In genomic region chr12:90514325-90514724, GRCh38 we compare ENCODE assay signal across 23 cellular contexts.
DNase-seq lines count a peak whose midpoint lies in the region; ATAC-seq, FAIRE-seq and TF ChIP-seq lines count a peak whose summit lies in the region.
"Had no signal": no experiment of that assay in that cellular context is flagged by ENCODE, and none has a peak within 500 bp of the region (broad histone marks: within the 10 kb centered on the region; RNA-seq: fewer than 3 reads in every experiment).

No MANE protein-coding gene starts in this region.

- H3K27ac Mint-ChIP-seq in GM23338 = peak overlapping the region; percentile 6; the same call in 1 of the 2 replicates
- no peak overlapping the region for H3K27ac Mint-ChIP-seq in naive thymus-derived CD8-positive, alpha-beta T cell
- H3K27ac Mint-ChIP-seq: activated B cell treated with CpG ODN at 0.5 μM for 24 hours had no signal

- BruUV-seq in A673 (replicated peaks; lab: Mats Ljungman, UMichigan) (no TSS peak), PC-9 (replicated peaks; lab: Mats Ljungman, UMichigan) (no TSS peak)

- H3K4me2 ChIP-seq in GM23338 (peak overlapping the region; percentile 30), PC-9 (no peak overlapping the region)

- intact Hi-C loops in A673 (cut with micrococcal nuclease; ENCODE audit: unreplicated experiment) (no loop called here), PC-9 (cut with micrococcal nuclease; ENCODE audit: unreplicated experiment) (no loop called here)

- H3K9me2 ChIP-seq in GM23338 (ENCODE audit: insufficient read depth) (no peaks in the 10 kb centered on the region), PC-9 (ENCODE audit: insufficient read depth) (no peaks in the 10 kb centered on the region)

- peaks cover 22% of the 10 kb centered on the region for H3K4me1 ChIP-seq in A673 (ENCODE audit: insufficient read depth, low read length, poor library complexity, severe bottlenecking)
- peaks cover 30% of the 10 kb centered on the region for H3K4me1 ChIP-seq in GM23338 (ENCODE audit: insufficient read depth)
- H3K4me1 ChIP-seq in PC-9 (replicated peaks; ENCODE audit: insufficient read depth) = peaks cover 13% of the 10 kb centered on the region
- H3K4me1 ChIP-seq: body of pancreas, HAP-1 had no signal

- peaks cover 7% of the 10 kb centered on the region; the same call in 1 of the 3 replicates for H3K9me3 Mint-ChIP-seq in GM23338
- H3K9me3 Mint-ChIP-seq in naive thymus-derived CD8-positive, alpha-beta T cell = peaks cover 0 to 20% (median 0%) of the 10 kb centered on the region in 9 donors
- H3K9me3 Mint-ChIP-seq: activated B cell treated with CpG ODN at 0.5 μM for 24 hours had no signal

- TF ChIP-seq CTCF in A673 (conservative IDR thresholded peaks at IDR 0.05; ENCODE audit: low read depth, low read length) = no peak
- TF ChIP-seq CTCF in GM23338 (conservative IDR thresholded peaks at IDR 0.05; ENCODE audit: low read depth in 2 of 2) = no peak
- no peak for TF ChIP-seq CTCF in cardiac fibroblast (IDR thresholded peaks at IDR 0.05; ENCODE audit: low read depth, low read length)
- no peak for TF ChIP-seq CTCF in PC-9 (conservative IDR thresholded peaks at IDR 0.05)

- H3K4me3 ChIP-seq in A673 (ENCODE audit: low read depth, low read length, poor library complexity, severe bottlenecking) (no peak overlapping the region), GM23338 (no peak overlapping the region), cardiac fibroblast (replicated peaks in 1 of 2; ENCODE audit: low read depth in 2 of 2, low read length in 2 of 2) (no peak overlapping the region), PC-9 (no peak overlapping the region)
- H3K4me3 ChIP-seq: body of pancreas, HAP-1, left ventricle myocardium inferior, upper lobe of right lung had no signal

- H3K4me1 Mint-ChIP-seq in GM23338 = peaks cover 35% of the 10 kb centered on the region
- H3K4me1 Mint-ChIP-seq in naive thymus-derived CD8-positive, alpha-beta T cell = peaks cover 0 to 2% (median 0%) of the 10 kb centered on the region in 4 donors

- H3K36me3 Mint-ChIP-seq in GM23338 (ENCODE audit: low read depth) = peaks cover 12% of the 10 kb centered on the region; the same call in 2 of the 3 replicates
- H3K36me3 Mint-ChIP-seq in naive thymus-derived CD8-positive, alpha-beta T cell = no peaks in the 10 kb centered on the region

- no peak overlapping the region for H3K27ac ChIP-seq in A673 (ENCODE audit: low read depth, low read length, poor library complexity, severe bottlenecking)
- peak overlapping the region; percentile 18; the same call in 1 of the 2 replicates for H3K27ac ChIP-seq in GM23338 (ENCODE audit: low read depth)
- H3K27ac ChIP-seq in PC-9 = no peak overlapping the region
- H3K27ac ChIP-seq: body of pancreas, foreskin keratinocyte, left ventricle myocardium inferior, RWPE1, upper lobe of right lung had no signal

- H2AFZ ChIP-seq in GM23338 (no peak overlapping the region), PC-9 (no peak overlapping the region)

- peak; percentile 73 for FAIRE-seq in islet of Langerhans (lab: Jason Lieb, UNC)
- FAIRE-seq: colon had no signal

- no peaks in the 10 kb centered on the region for H3K27me3 Mint-ChIP-seq in GM23338 (ENCODE audit: insufficient read depth, low read depth, poor library complexity)
- peaks cover 0 to 3% (median 0%) of the 10 kb centered on the region in 5 donors for H3K27me3 Mint-ChIP-seq in naive thymus-derived CD8-positive, alpha-beta T cell
- H3K27me3 Mint-ChIP-seq: activated B cell treated with CpG ODN at 0.5 μM for 24 hours had no signal

- POLR2A ChIA-PET in A673 (lab: Charles Lee; ENCODE audit: low non-redundant PET) = interaction anchor here (0.6 to 0.7 kb wide), 2 partner anchors 9 to 59 kb away, joined by 9 to 11 read pairs; no protein-coding TSS in a partner anchor
- POLR2A ChIA-PET in naive thymus-derived CD8-positive, alpha-beta T cell (lab: Charles Lee) = no interaction called here
- POLR2A ChIA-PET in PC-9 (lab: Charles Lee; ENCODE audit: unreplicated experiment) = no interaction called here

- no peak for ATAC-seq in GM23338
- no peak for ATAC-seq in naive thymus-derived CD8-positive, alpha-beta T cell
- ATAC-seq: body of pancreas, foreskin keratinocyte, upper lobe of right lung had no signal

- H3K79me2 ChIP-seq in GM23338 (replicated peaks; ENCODE audit: insufficient read depth) = no peaks in the 10 kb centered on the region
- no peaks in the 10 kb centered on the region for H3K79me2 ChIP-seq in PC-9 (ENCODE audit: low read depth)

- H4K20me1 ChIP-seq in GM23338 (replicated peaks; ENCODE audit: insufficient read depth) (no peaks in the 10 kb centered on the region), PC-9 (ENCODE audit: insufficient read depth) (no peaks in the 10 kb centered on the region)

- H3K36me3 ChIP-seq in A673 (ENCODE audit: insufficient read depth, low read length, poor library complexity, severe bottlenecking) (no peaks in the 10 kb centered on the region), GM23338 (ENCODE audit: insufficient read depth) (no peaks in the 10 kb centered on the region), PC-9 (ENCODE audit: low read depth) (no peaks in the 10 kb centered on the region)
- H3K36me3 ChIP-seq: HAP-1, left ventricle myocardium inferior, upper lobe of right lung had no signal

- H3K4me3 Mint-ChIP-seq in GM23338 = no peak overlapping the region
- no peak overlapping the region for H3K4me3 Mint-ChIP-seq in naive thymus-derived CD8-positive, alpha-beta T cell
- H3K4me3 Mint-ChIP-seq: activated B cell treated with CpG ODN at 0.5 μM for 24 hours had no signal

- H3F3A ChIP-seq in GM23338 (replicated peaks; ENCODE audit: low read depth) (no peaks in the 10 kb centered on the region), PC-9 (ENCODE audit: insufficient read depth, low read depth) (peaks cover 3% of the 10 kb centered on the region; the same call in 1 of the 2 replicates)

- CTCF ChIA-PET in A673 (lab: Charles Lee) = interaction anchor here (0.6 kb wide), 1 partner anchor 340 kb away, joined by 5 read pairs; no protein-coding TSS in a partner anchor
- CTCF ChIA-PET in PC-9 (lab: Charles Lee) = interaction anchor here (0.6 kb wide), 2 partner anchors 91 to 324 kb away, joined by 5 to 6 read pairs; no protein-coding TSS in a partner anchor

- H3K27me3 ChIP-seq in A673 (replicated peaks; ENCODE audit: insufficient read depth, low read depth, low read length, poor library complexity) = no peaks in the 10 kb centered on the region
- no peaks in the 10 kb centered on the region for H3K27me3 ChIP-seq in GM23338 (ENCODE audit: insufficient read depth)
- no peaks in the 10 kb centered on the region for H3K27me3 ChIP-seq in PC-9 (ENCODE audit: insufficient read depth, low read depth)
- H3K27me3 ChIP-seq: body of pancreas, foreskin keratinocyte, upper lobe of right lung had no signal

- no peaks in the 10 kb centered on the region for H3K9me3 ChIP-seq in A673 (ENCODE audit: low read depth, low read length, poor library complexity, severe bottlenecking)
- H3K9me3 ChIP-seq in PC-9 (ENCODE audit: insufficient read depth, low read depth) = no peaks in the 10 kb centered on the region
- H3K9me3 ChIP-seq: body of pancreas, HAP-1, left ventricle myocardium inferior, upper lobe of right lung had no signal

- DNase-seq in A673 (ENCODE audit: low spot score) (peak; percentile 88), GM23338 (ENCODE audit: low spot score) (no peak), cardiac fibroblast (ENCODE audit: low read depth in 2 of 2) (peak; percentile 22 to 42), GOT3 (lab: John Stamatoyannopoulos, UW) (no peak), PC-9 (no peak)
- no peak for DNase-seq in naive thymus-derived CD8-positive, alpha-beta T cell
- DNase-seq in central memory CD4-positive, alpha-beta T cell = no peak
- DNase-seq: activated B cell treated with CpG ODN at 0.5 μM for 24 hours; activated CD4-positive, alpha-beta T cell treated with anti-CD3 and anti-CD28 coated beads, Interleukin-2, amount 50 U/mL, for 4 hours; activated effector memory CD4-positive, alpha-beta T cell treated with Interleukin-2 at 50 U/mL for 16 hours; body of pancreas; C1 segment of cervical spinal cord; foreskin keratinocyte; KG1; left ventricle myocardium inferior; NCI-H526; posterior cingulate gyrus; T-helper 9 cell; upper lobe of right lung had no signal

TF ChIP-seq in GM23338, 12 proteins besides CTCF, POLR2A, EP300 and RAD21:
- TF ChIP-seq CREB1 (CRISPR knock-in tag; IDR thresholded peaks at IDR 0.05; ENCODE audit: low read depth) = no peak
- TF ChIP-seq EZH2 (IDR thresholded peaks at IDR 0.05; ENCODE audit: low read depth, unreplicated experiment) = no peak

Comparison
In these comparisons a context has a peak if more than half of its experiments do, and no peak if none do; other contexts are left out.
1. DNase-seq: peak in A673 (single experiment) and cardiac fibroblast (2 of 2); none in GM23338 (single experiment), naive thymus-derived CD8-positive, alpha-beta T cell (0 of 10), GOT3 (single experiment), central memory CD4-positive, alpha-beta T cell (single experiment) and PC-9 (0 of 2).